8 cellular contexts compared by ENCODE assay signal in genomic region chr11:129117595-129118350, GRCh38.
DNase-seq lines count a peak whose midpoint lies in the region; ATAC-seq and TF ChIP-seq lines count a peak whose summit lies in the region.

No MANE protein-coding gene starts in this region.

- H3K27ac ChIP-seq in SU-DHL-6 (ENCODE audit: low read depth, low read length): no peak overlapping the region
- no peak overlapping the region for H3K27ac ChIP-seq in left lung

- peak; percentile 72 for ATAC-seq in GM21723 (IDR thresholded peaks at IDR 0.05; ENCODE audit: unreplicated experiment)
- ATAC-seq in left lung: peak; percentile 87

- H3K36me3 Mint-ChIP-seq in activated T-helper 1 cell treated with anti-CD3 and anti-CD28 coated beads, Interleukin-12 subunit alpha, Interleukin-12 subunit beta, Interleukin-2, Interleukin-4 antibody, amounts not matched to agents 30 ng/mL and 10 ng/mL and 1 ng/mL, durations not matched to agents 14 hours and 24 hours and 36 hours (ENCODE audit: low read depth): no peaks in the 10 kb centered on the region

- H3K4me1 Mint-ChIP-seq in activated T-helper 1 cell treated with anti-CD3 and anti-CD28 coated beads, Interleukin-12 subunit alpha, Interleukin-12 subunit beta, Interleukin-2, Interleukin-4 antibody, amounts not matched to agents 30 ng/mL and 10 ng/mL and 1 ng/mL, durations not matched to agents 14 hours and 24 hours and 36 hours (ENCODE audit: low read depth): no peaks in the 10 kb centered on the region

- no peaks in the 10 kb centered on the region for H3K9me2 ChIP-seq in SU-DHL-6 (replicated peaks; ENCODE audit: insufficient read depth, low read length)

- no peaks in the 10 kb centered on the region for H3K9me3 Mint-ChIP-seq in activated T-helper 1 cell treated with anti-CD3 and anti-CD28 coated beads, Interleukin-12 subunit alpha, Interleukin-12 subunit beta, Interleukin-2, Interleukin-4 antibody, amounts not matched to agents 30 ng/mL and 10 ng/mL and 1 ng/mL, durations not matched to agents 14 hours and 24 hours and 36 hours

- DNase-seq in GDM1 (lab: John Stamatoyannopoulos, UW): peak; percentile 12
- peak; percentile 67 for DNase-seq in NCI-H1092 (lab: John Stamatoyannopoulos, UW)
- DNase-seq in cerebellar cortex (ENCODE audit: low spot score): peak; percentile 63
- no peak for DNase-seq in left lung
- DNase-seq in stimulated activated CD8-positive, alpha-beta memory T cell treated with anti-CD3 and anti-CD28 coated beads, Interleukin-4, amount 100 ng/mL, for 24 hours (ENCODE audit: low read depth): peak; percentile 3
- DNase-seq in activated T-helper 1 cell treated with anti-CD3 and anti-CD28 coated beads, Interleukin-12 subunit alpha, Interleukin-12 subunit beta, Interleukin-2, Interleukin-4 antibody, amounts not matched to agents 30 ng/mL and 10 ng/mL and 1 ng/mL, durations not matched to agents 14 hours and 24 hours and 36 hours (ENCODE audit: low spot score): no peak

- no peaks in the 10 kb centered on the region for H3K4me1 ChIP-seq in left lung

- H3K9ac ChIP-seq in SU-DHL-6 (ENCODE audit: low read length): no peak overlapping the region

- H3K79me2 ChIP-seq in SU-DHL-6 (ENCODE audit: insufficient read depth, low read length): no peaks in the 10 kb centered on the region

- TF ChIP-seq CTCF in SU-DHL-6 (IDR thresholded peaks at IDR 0.05; ENCODE audit: insufficient read depth, low read length, poor library complexity, severe bottlenecking) (peak; percentile 41), left lung (IDR thresholded peaks at IDR 0.05) (peak; percentile 62 to 91)

- H3K27ac Mint-ChIP-seq in activated T-helper 1 cell treated with anti-CD3 and anti-CD28 coated beads, Interleukin-12 subunit alpha, Interleukin-12 subunit beta, Interleukin-2, Interleukin-4 antibody, amounts not matched to agents 30 ng/mL and 10 ng/mL and 1 ng/mL, durations not matched to agents 14 hours and 24 hours and 36 hours: no peak overlapping the region

- H3K36me3 ChIP-seq in SU-DHL-6 (ENCODE audit: low read length) (no peaks in the 10 kb centered on the region), left lung (no peaks in the 10 kb centered on the region)

- H3K9me3 ChIP-seq in SU-DHL-6 (ENCODE audit: insufficient read depth, low read length) (no peaks in the 10 kb centered on the region), left lung (no peaks in the 10 kb centered on the region)

- H2AFZ ChIP-seq in SU-DHL-6 (ENCODE audit: low read depth, low read length, severe bottlenecking): no peak overlapping the region

- H3K4me3 ChIP-seq in SU-DHL-6 (ENCODE audit: insufficient read depth, low read length, poor library complexity, severe bottlenecking) (no peak overlapping the region), left lung (no peak overlapping the region)

- no peaks in the 10 kb centered on the region for H4K20me1 ChIP-seq in SU-DHL-6 (ENCODE audit: low read depth, low read length)

- intact Hi-C loops in left lung (cut with DNase I): loop anchor here in 1 of 2 donors (5.0 kb wide), 1 partner anchor 215 kb away; no protein-coding TSS in a partner anchor
- intact Hi-C loops in activated T-helper 1 cell treated with anti-CD3 and anti-CD28 coated beads, Interleukin-12 subunit alpha, Interleukin-12 subunit beta, Interleukin-2, Interleukin-4 antibody, amounts not matched to agents 30 ng/mL and 10 ng/mL and 1 ng/mL, durations not matched to agents 14 hours and 24 hours and 36 hours (cut with micrococcal nuclease): loop anchor here (1.0 to 2.0 kb wide), 6 partner anchors 163 to 634 kb away; no protein-coding TSS in a partner anchor

- peaks cover 2% of the 10 kb centered on the region for H3K27me3 Mint-ChIP-seq in activated T-helper 1 cell treated with anti-CD3 and anti-CD28 coated beads, Interleukin-12 subunit alpha, Interleukin-12 subunit beta, Interleukin-2, Interleukin-4 antibody, amounts not matched to agents 30 ng/mL and 10 ng/mL and 1 ng/mL, durations not matched to agents 14 hours and 24 hours and 36 hours (ENCODE audit: insufficient read depth)

- no peak overlapping the region for H3K4me2 ChIP-seq in SU-DHL-6 (ENCODE audit: low read depth, low read length, poor library complexity, severe bottlenecking)

- H3K27me3 ChIP-seq in SU-DHL-6 (ENCODE audit: low read length) (no peaks in the 10 kb centered on the region), left lung (no peaks in the 10 kb centered on the region)

- no peaks in the 10 kb centered on the region for H3F3A ChIP-seq in SU-DHL-6 (ENCODE audit: insufficient read depth)

- H3K4me3 Mint-ChIP-seq in activated T-helper 1 cell treated with anti-CD3 and anti-CD28 coated beads, Interleukin-12 subunit alpha, Interleukin-12 subunit beta, Interleukin-2, Interleukin-4 antibody, amounts not matched to agents 30 ng/mL and 10 ng/mL and 1 ng/mL, durations not matched to agents 14 hours and 24 hours and 36 hours: no peak overlapping the region

Comparison
In these comparisons a context has a peak if more than half of its experiments do, and no peak if none do; other contexts are left out.
1. DNase-seq: peak in GDM1 (single experiment), NCI-H1092 (single experiment), cerebellar cortex (single experiment) and stimulated activated CD8-positive, alpha-beta memory T cell treated with anti-CD3 and anti-CD28 coated beads, Interleukin-4, amount 100 ng/mL, for 24 hours (single experiment); none in left lung (0 of 2) and activated T-helper 1 cell treated with anti-CD3 and anti-CD28 coated beads, Interleukin-12 subunit alpha, Interleukin-12 subunit beta, Interleukin-2, Interleukin-4 antibody, amounts not matched to agents 30 ng/mL and 10 ng/mL and 1 ng/mL, durations not matched to agents 14 hours and 24 hours and 36 hours (single experiment).